In the genomic region with DNA sequence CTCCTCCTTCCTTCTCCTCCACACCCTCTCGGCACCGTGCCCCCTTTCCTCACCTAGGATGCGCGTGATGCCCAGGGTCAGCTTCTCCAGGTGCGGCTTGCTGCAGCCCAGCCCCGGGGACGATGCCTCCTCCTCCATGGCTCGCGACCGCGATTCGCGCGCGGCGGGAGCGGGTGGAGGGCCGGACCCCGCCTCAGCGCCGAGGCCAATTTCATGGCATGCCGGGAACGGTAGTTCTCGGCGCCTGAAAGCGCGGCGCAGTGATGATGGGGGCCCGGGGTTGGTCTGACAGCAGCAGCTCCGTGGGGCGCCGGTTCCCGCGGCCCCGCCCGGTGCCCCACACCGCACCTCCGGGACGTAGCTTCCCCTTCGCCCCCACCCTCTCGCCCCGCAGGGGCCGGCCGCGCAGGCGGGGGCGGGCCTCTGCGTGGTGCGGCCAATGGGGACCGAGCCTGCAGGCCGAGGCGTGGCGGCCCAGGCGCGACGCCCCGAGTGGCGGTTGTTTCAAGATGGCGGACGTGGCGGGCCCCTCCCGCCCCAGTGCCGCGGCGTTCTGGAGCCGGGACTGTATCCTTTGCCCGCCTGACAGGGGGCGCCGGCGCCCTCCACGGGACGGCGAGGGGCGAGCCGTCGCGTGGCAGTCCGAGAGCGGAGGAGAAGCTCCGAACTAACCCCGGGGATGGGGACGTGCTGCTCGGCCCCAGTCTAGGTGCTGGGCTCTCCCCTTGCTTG, we compare ENCODE assay signal across 8 cellular contexts. TPM values are rescaled to one million over a fixed set of nuclear protein-coding genes. Genes with fewer than 3 reads are reported as not detected.
DNase-seq lines count a peak whose midpoint lies in the region; ATAC-seq and TF ChIP-seq lines count a peak whose summit lies in the region.

Gene KIAA1328 (plus strand): TSS at position 498 of the 732 bp plus-strand sequence. CDS start 12 bp downstream, at position 510.
Gene TPGS2 (minus strand): TSS at position 373 of the 732 bp plus-strand sequence. CDS start 235 bp downstream, at position 138.

- TF ChIP-seq CTCF in AG09309 (IDR thresholded peaks at IDR 0.05; ENCODE audit: control insufficient read depth, insufficient read depth, low read depth, low read length, missing control alignments) = peak; percentile 56
- TF ChIP-seq CTCF in WTC11 (IDR thresholded peaks at IDR 0.05) = no peak
- peak; percentile 40 for TF ChIP-seq CTCF in cardiac fibroblast (IDR thresholded peaks at IDR 0.05; ENCODE audit: low read depth, low read length)

- POLR2A ChIA-PET in WTC11 (lab: Charles Lee) = interaction anchor here (0.6 to 1.2 kb wide), 2 partner anchors 49 to 71 kb away, joined by 3 to 7 read pairs; no protein-coding TSS in a partner anchor

- H3K36me3 Mint-ChIP-seq in WTC11 = peaks cover 15% of the 10 kb centered on the region

- H3K4me3 Mint-ChIP-seq in WTC11 = peak within 1 kb of the TSS; percentile 79

- CTCF ChIA-PET in WTC11 (lab: Charles Lee) = interaction anchor here (0.7 to 2.2 kb wide), 8 partner anchors 8 to 141 kb away, joined by 3 to 20 read pairs (median 3); no protein-coding TSS in a partner anchor

- H3K27me3 Mint-ChIP-seq in WTC11 (ENCODE audit: low read depth) = no peaks in the 10 kb centered on the region; the same call in 1 of the 2 replicates

- ATAC-seq in GM18907 (IDR thresholded peaks at IDR 0.05; ENCODE audit: unreplicated experiment) = peak; percentile 93
- peak; percentile 93 for ATAC-seq in HG03139 (IDR thresholded peaks at IDR 0.05; ENCODE audit: unreplicated experiment)
- peak; percentile 90 for ATAC-seq in WTC11

- H3K4me3 ChIP-seq in AG09309 (ENCODE audit: control insufficient read depth, low read depth, low read length) (peak within 1 kb of the TSS; percentile 71), cardiac fibroblast (replicated peaks in 1 of 2; ENCODE audit: low read depth in 2 of 2, low read length in 2 of 2) (peak within 1 kb of the TSS; percentile 95 to 100)

- peak within 1 kb of the TSS; percentile 92 for H3K27ac Mint-ChIP-seq in WTC11

- no peaks in the 10 kb centered on the region for H3K9me3 Mint-ChIP-seq in WTC11

- peaks cover 19% of the 10 kb centered on the region for H3K4me1 Mint-ChIP-seq in WTC11

- DNase-seq in AG09309 (ENCODE audit: low read depth) (no peak), NCI-H2227 treated with DMSO at 0.1 percent for 48 hours (lab: John Stamatoyannopoulos, UW) (peak; percentile 89), WTC11 (ENCODE audit: low spot score) (peak; percentile 83), cardiac fibroblast (ENCODE audit: low read depth in 2 of 2) (peak; percentile 83 to 94), islet precursor cell (peak; percentile 94)
- peak; percentile 69 to 84 (median 78) for DNase-seq in stimulated activated CD4-positive, alpha-beta T cell treated with anti-CD3 and anti-CD28 coated beads, Interleukin-12 subunit alpha, Interleukin-12 subunit beta, amount 100 ng/mL, for 48 hours (ENCODE audit: low read depth in 2 of 3, low spot score in 1 of 3)

TF ChIP-seq in WTC11, 78 proteins besides CTCF, POLR2A, EP300 and RAD21 (continues in another document):
- TF ChIP-seq CBFB (CRISPR knock-in tag; IDR thresholded peaks at IDR 0.05; ENCODE audit: low read depth) (no peak), NR3C1 (CRISPR knock-in tag; conservative IDR thresholded peaks at IDR 0.05; ENCODE audit: low read depth) (no peak), ZNF138 (CRISPR knock-in tag; conservative IDR thresholded peaks at IDR 0.05) (no peak), ZNF121 (CRISPR knock-in tag; IDR thresholded peaks at IDR 0.05) (peak; percentile 91), ELF4 (CRISPR knock-in tag; IDR thresholded peaks at IDR 0.05; ENCODE audit: low read depth) (no peak), IRF2 (CRISPR knock-in tag; IDR thresholded peaks at IDR 0.05; ENCODE audit: borderline replicate concordance, low read depth) (no peak), ATF2 (CRISPR knock-in tag; IDR thresholded peaks at IDR 0.05; ENCODE audit: borderline replicate concordance, low read depth) (no peak), PRDM15 (CRISPR knock-in tag; IDR thresholded peaks at IDR 0.05) (no peak), ESRRA (CRISPR knock-in tag; IDR thresholded peaks at IDR 0.05; ENCODE audit: borderline replicate concordance) (0 out of 2 replicates have a peak, but pooled peaks have one; percentile 82), JAZF1 (CRISPR knock-in tag; IDR thresholded peaks at IDR 0.05) (no peak), ZNF416 (CRISPR knock-in tag; IDR thresholded peaks at IDR 0.05) (no peak), MYBL2 (CRISPR knock-in tag; IDR thresholded peaks at IDR 0.05) (no peak), ZNF219 (CRISPR knock-in tag; IDR thresholded peaks at IDR 0.05; ENCODE audit: borderline replicate concordance) (no peak), NFE2L1 (CRISPR knock-in tag; IDR thresholded peaks at IDR 0.05) (no peak; the same call in 1 of the 2 replicates), NR1H2 (CRISPR knock-in tag; IDR thresholded peaks at IDR 0.05) (no peak)
- TF ChIP-seq, protein P1, sequence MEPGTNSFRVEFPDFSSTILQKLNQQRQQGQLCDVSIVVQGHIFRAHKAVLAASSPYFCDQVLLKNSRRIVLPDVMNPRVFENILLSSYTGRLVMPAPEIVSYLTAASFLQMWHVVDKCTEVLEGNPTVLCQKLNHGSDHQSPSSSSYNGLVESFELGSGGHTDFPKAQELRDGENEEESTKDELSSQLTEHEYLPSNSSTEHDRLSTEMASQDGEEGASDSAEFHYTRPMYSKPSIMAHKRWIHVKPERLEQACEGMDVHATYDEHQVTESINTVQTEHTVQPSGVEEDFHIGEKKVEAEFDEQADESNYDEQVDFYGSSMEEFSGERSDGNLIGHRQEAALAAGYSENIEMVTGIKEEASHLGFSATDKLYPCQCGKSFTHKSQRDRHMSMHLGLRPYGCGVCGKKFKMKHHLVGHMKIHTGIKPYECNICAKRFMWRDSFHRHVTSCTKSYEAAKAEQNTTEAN (CRISPR knock-in tag; IDR thresholded peaks at IDR 0.05) = no peak
- TF ChIP-seq, protein P2, sequence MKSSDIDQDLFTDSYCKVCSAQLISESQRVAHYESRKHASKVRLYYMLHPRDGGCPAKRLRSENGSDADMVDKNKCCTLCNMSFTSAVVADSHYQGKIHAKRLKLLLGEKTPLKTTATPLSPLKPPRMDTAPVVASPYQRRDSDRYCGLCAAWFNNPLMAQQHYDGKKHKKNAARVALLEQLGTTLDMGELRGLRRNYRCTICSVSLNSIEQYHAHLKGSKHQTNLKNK (CRISPR knock-in tag; IDR thresholded peaks at IDR 0.05) = no peak
- TF ChIP-seq, protein P3, sequence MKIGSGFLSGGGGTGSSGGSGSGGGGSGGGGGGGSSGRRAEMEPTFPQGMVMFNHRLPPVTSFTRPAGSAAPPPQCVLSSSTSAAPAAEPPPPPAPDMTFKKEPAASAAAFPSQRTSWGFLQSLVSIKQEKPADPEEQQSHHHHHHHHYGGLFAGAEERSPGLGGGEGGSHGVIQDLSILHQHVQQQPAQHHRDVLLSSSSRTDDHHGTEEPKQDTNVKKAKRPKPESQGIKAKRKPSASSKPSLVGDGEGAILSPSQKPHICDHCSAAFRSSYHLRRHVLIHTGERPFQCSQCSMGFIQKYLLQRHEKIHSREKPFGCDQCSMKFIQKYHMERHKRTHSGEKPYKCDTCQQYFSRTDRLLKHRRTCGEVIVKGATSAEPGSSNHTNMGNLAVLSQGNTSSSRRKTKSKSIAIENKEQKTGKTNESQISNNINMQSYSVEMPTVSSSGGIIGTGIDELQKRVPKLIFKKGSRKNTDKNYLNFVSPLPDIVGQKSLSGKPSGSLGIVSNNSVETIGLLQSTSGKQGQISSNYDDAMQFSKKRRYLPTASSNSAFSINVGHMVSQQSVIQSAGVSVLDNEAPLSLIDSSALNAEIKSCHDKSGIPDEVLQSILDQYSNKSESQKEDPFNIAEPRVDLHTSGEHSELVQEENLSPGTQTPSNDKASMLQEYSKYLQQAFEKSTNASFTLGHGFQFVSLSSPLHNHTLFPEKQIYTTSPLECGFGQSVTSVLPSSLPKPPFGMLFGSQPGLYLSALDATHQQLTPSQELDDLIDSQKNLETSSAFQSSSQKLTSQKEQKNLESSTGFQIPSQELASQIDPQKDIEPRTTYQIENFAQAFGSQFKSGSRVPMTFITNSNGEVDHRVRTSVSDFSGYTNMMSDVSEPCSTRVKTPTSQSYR (CRISPR knock-in tag; IDR thresholded peaks at IDR 0.05) = no peak

RNA-seq across cellular contexts. Expression of gene KIAA1328, which starts in this region (rescaled TPM):
- total RNA-seq in WTC11 (2021) = 4.8 to 5.5 TPM (median 5.3 TPM) in 3 replicates

RNA-seq across cellular contexts. Expression of gene TPGS2, which starts in this region (rescaled TPM):
- total RNA-seq in WTC11 (2021) = 96.9 to 118 TPM (median 114 TPM) in 3 replicates
